ENCODE assay signal across 2 cellular contexts in genomic region chr17:27888945-27889344, GRCh38.
A peak's percentile ranks its signal among the peaks of the same experiment; 100 is the strongest.
TF ChIP-seq lines count a peak whose summit lies in the region.

No MANE protein-coding gene starts in this region.

TF ChIP-seq in HepG2, 621 proteins besides CTCF, POLR2A, EP300 and RAD21 (continues in another document):
- TF ChIP-seq TEAD3 (CRISPR knock-in tag; optimal IDR thresholded peaks at IDR 0.05; ENCODE audit: borderline replicate concordance) (peak; percentile 94), SRF (IDR thresholded peaks at IDR 0.05; ENCODE audit: low read depth, low read length) (no peak), LCORL (IDR thresholded peaks at IDR 0.05) (no peak), LCORL (CRISPR knock-in tag; IDR thresholded peaks at IDR 0.05) (no peak), ARNTL (CRISPR knock-in tag; IDR thresholded peaks at IDR 0.05) (0 out of 2 replicates have a peak, but pooled peaks have one; percentile 20), ZNF142 (CRISPR knock-in tag; IDR thresholded peaks at IDR 0.05) (no peak), FOXC1 (CRISPR knock-in tag; IDR thresholded peaks at IDR 0.05; ENCODE audit: borderline replicate concordance) (no peak), PREB (CRISPR knock-in tag; IDR thresholded peaks at IDR 0.05) (no peak), GPBP1L1 (CRISPR knock-in tag; IDR thresholded peaks at IDR 0.05) (no peak), USF2 (IDR thresholded peaks at IDR 0.05; ENCODE audit: low read depth, low read length) (peak; percentile 31; the same call in 1 of the 2 replicates), USF2 (CRISPR knock-in tag; IDR thresholded peaks at IDR 0.05; ENCODE audit: borderline replicate concordance) (no peak)

TF ChIP-seq in H1, 55 proteins besides CTCF, POLR2A, EP300 and RAD21:
- TF ChIP-seq NRF1 (IDR thresholded peaks at IDR 0.05; ENCODE audit: low read depth, low read length) = no peak
- TF ChIP-seq GTF2F1 (IDR thresholded peaks at IDR 0.05; ENCODE audit: borderline replicate concordance, low read depth, low read length) = no peak
- TF ChIP-seq FOSL1 (IDR thresholded peaks at IDR 0.05; ENCODE audit: insufficient read depth, low read depth, low read length) = no peak
- TF ChIP-seq CHD2 (IDR thresholded peaks at IDR 0.05; ENCODE audit: low read length) = no peak
- no peak for TF ChIP-seq CBX5 (IDR thresholded peaks at IDR 0.05; ENCODE audit: low read depth, low read length)
- no peak for TF ChIP-seq HDAC6 (IDR thresholded peaks at IDR 0.05; ENCODE audit: low read depth, low read length)
- no peak for TF ChIP-seq BRCA1 (IDR thresholded peaks at IDR 0.05; ENCODE audit: low read depth, low read length)
- TF ChIP-seq NANOG (IDR thresholded peaks at IDR 0.05; ENCODE audit: insufficient read depth, low read depth, low read length, poor library complexity, severe bottlenecking) = peak; percentile 17
- TF ChIP-seq MAFK (IDR thresholded peaks at IDR 0.05; ENCODE audit: low read depth, low read length) = no peak
- TF ChIP-seq SIN3A (conservative IDR thresholded peaks at IDR 0.05 in 1 of 2, IDR thresholded peaks at IDR 0.05 in 1 of 2; ENCODE audit: low read depth in 1 of 2, low read length in 2 of 2) = peak; percentile 90; a peak in 3 of 4 replicates
- no peak for TF ChIP-seq BACH1 (IDR thresholded peaks at IDR 0.05; ENCODE audit: low read length)
- no peak for TF ChIP-seq CBX8 (IDR thresholded peaks at IDR 0.05; ENCODE audit: borderline replicate concordance, low read depth, low read length)
- TF ChIP-seq CHD7 (IDR thresholded peaks at IDR 0.05; ENCODE audit: insufficient replicate concordance, low read length) = no peak
- no peak for TF ChIP-seq KDM5A (IDR thresholded peaks at IDR 0.05; ENCODE audit: low read length)
- no peak for TF ChIP-seq TBP (IDR thresholded peaks at IDR 0.05; ENCODE audit: low read depth, low read length)
- peak; percentile 99 for TF ChIP-seq TEAD4 (IDR thresholded peaks at IDR 0.05; ENCODE audit: low read depth, low read length)
- TF ChIP-seq CEBPB (IDR thresholded peaks at IDR 0.05; ENCODE audit: low read depth, low read length) = no peak
- TF ChIP-seq HDAC2 (IDR thresholded peaks at IDR 0.05; ENCODE audit: borderline replicate concordance in 1 of 2, low read depth in 2 of 2, low read length in 2 of 2) = peak in 1 of 2 experiments; percentile 81; a peak in 1 of 4 replicates
- no peak for TF ChIP-seq CTBP2 (IDR thresholded peaks at IDR 0.05; ENCODE audit: borderline replicate concordance, insufficient read depth, insufficient read length, low read length)
- peak; percentile 60; the same call in 1 of the 2 replicates for TF ChIP-seq YY1 (IDR thresholded peaks at IDR 0.05; ENCODE audit: low read depth, low read length)
- TF ChIP-seq E2F6 (IDR thresholded peaks at IDR 0.05) = peak; percentile 77; the same call in 1 of the 2 replicates
- TF ChIP-seq JUN (IDR thresholded peaks at IDR 0.05; ENCODE audit: low read depth, low read length) = no peak
- TF ChIP-seq SIX5 (IDR thresholded peaks at IDR 0.05; ENCODE audit: low read depth, low read length) = no peak
- TF ChIP-seq SP1 (IDR thresholded peaks at IDR 0.05; ENCODE audit: low read depth, low read length) = peak; percentile 76
- peak; percentile 93 for TF ChIP-seq MAX (IDR thresholded peaks at IDR 0.05)
- no peak for TF ChIP-seq SP2 (IDR thresholded peaks at IDR 0.05; ENCODE audit: low read length)
- TF ChIP-seq SUZ12 (IDR thresholded peaks at IDR 0.05; ENCODE audit: low read length) = no peak
- TF ChIP-seq RNF2 (IDR thresholded peaks at IDR 0.05; ENCODE audit: borderline replicate concordance, low read depth, low read length, missing control alignments, poor library complexity, severe bottlenecking) = no peak
- TF ChIP-seq BCL11A (IDR thresholded peaks at IDR 0.05; ENCODE audit: low read depth in 2 of 2, low read length in 2 of 2) = no peak
- no peak for TF ChIP-seq EZH2 (IDR thresholded peaks at IDR 0.05; ENCODE audit: low read depth, low read length, severe bottlenecking)
- no peak for TF ChIP-seq EGR1 (IDR thresholded peaks at IDR 0.05; ENCODE audit: borderline replicate concordance, low read depth, low read length)
- TF ChIP-seq SP4 (IDR thresholded peaks at IDR 0.05; ENCODE audit: low read length) = no peak
- 0 out of 2 replicates have a peak, but pooled peaks have one; percentile 8 for TF ChIP-seq CREB1 (IDR thresholded peaks at IDR 0.05)
- no peak for TF ChIP-seq ATF3 (IDR thresholded peaks at IDR 0.05; ENCODE audit: insufficient read depth, low read depth, low read length)
- no peak for TF ChIP-seq RFX5 (IDR thresholded peaks at IDR 0.05; ENCODE audit: borderline replicate concordance, low read depth, low read length)
- no peak for TF ChIP-seq KDM4A (IDR thresholded peaks at IDR 0.05; ENCODE audit: low read depth, low read length, severe bottlenecking)
- TF ChIP-seq GABPA (IDR thresholded peaks at IDR 0.05; ENCODE audit: borderline replicate concordance, insufficient read depth, low read length) = no peak
- TF ChIP-seq JUND (IDR thresholded peaks at IDR 0.05; ENCODE audit: low read length) = no peak
- no peak for TF ChIP-seq PHF8 (conservative IDR thresholded peaks at IDR 0.05; ENCODE audit: low read depth, low read length)
- TF ChIP-seq ATF2 (IDR thresholded peaks at IDR 0.05; ENCODE audit: low read length) = no peak
- peak; percentile 78 for TF ChIP-seq USF2 (IDR thresholded peaks at IDR 0.05; ENCODE audit: low read length)
- TF ChIP-seq ZNF274 (IDR thresholded peaks at IDR 0.05; ENCODE audit: borderline replicate concordance, extremely low read depth, low read length) = no peak
- TF ChIP-seq RXRA (IDR thresholded peaks at IDR 0.05; ENCODE audit: insufficient read depth, low read depth, low read length) = no peak
- TF ChIP-seq RBBP5 (IDR thresholded peaks at IDR 0.05; ENCODE audit: borderline replicate concordance, low read depth, low read length) = peak; percentile 91; the same call in 1 of the 2 replicates
- TF ChIP-seq SIRT6 (IDR thresholded peaks at IDR 0.05; ENCODE audit: low read length) = no peak
- TF ChIP-seq ASH2L (IDR thresholded peaks at IDR 0.05; ENCODE audit: low read length) = peak; percentile 82
- no peak for TF ChIP-seq SRF (IDR thresholded peaks at IDR 0.05; ENCODE audit: low read depth, low read length)
- peak; percentile 41; the same call in 1 of the 2 replicates for TF ChIP-seq POLR2AphosphoS5 (IDR thresholded peaks at IDR 0.05; ENCODE audit: low read depth, low read length)
- TF ChIP-seq CHD1 (IDR thresholded peaks at IDR 0.05; ENCODE audit: low read depth, low read length) = no peak
- TF ChIP-seq TAF7 (optimal IDR thresholded peaks at IDR 0.05; ENCODE audit: borderline replicate concordance, low read depth, low read length) = no peak
- peak; percentile 35; the same call in 1 of the 2 replicates for TF ChIP-seq TAF1 (IDR thresholded peaks at IDR 0.05; ENCODE audit: low read depth, low read length)
- no peak for TF ChIP-seq KDM1A (IDR thresholded peaks at IDR 0.05; ENCODE audit: borderline replicate concordance, low read length)
- no peak for TF ChIP-seq SAP30 (IDR thresholded peaks at IDR 0.05; ENCODE audit: insufficient read depth, insufficient replicate concordance, low read length)
- 0 out of 2 replicates have a peak, but pooled peaks have one; percentile 74 for TF ChIP-seq TCF12 (IDR thresholded peaks at IDR 0.05; ENCODE audit: low read depth, low read length)
- no peak for TF ChIP-seq POU5F1 (IDR thresholded peaks at IDR 0.05; ENCODE audit: low read depth, low read length)
